Comparison of ENCODE assay signal across 9 cellular contexts in genomic region chr2:231057590-231057989, GRCh38. TPM values are rescaled to one million over a fixed set of nuclear protein-coding genes. Genes with fewer than 3 reads are reported as not detected.
DNase-seq lines count a peak whose midpoint lies in the region; ATAC-seq lines count a peak whose summit lies in the region.
"Had no signal": no experiment of that assay in that cellular context is flagged by ENCODE, and none has a peak within 500 bp of the region (broad histone marks: within the 10 kb centered on the region; RNA-seq: fewer than 3 reads in every experiment).

No MANE protein-coding gene starts in this region.

- H3K27ac ChIP-seq in CD8-positive, alpha-beta memory T cell (ENCODE audit: low read depth, low read length): peak overlapping the region; percentile 82

- H3K4me1 ChIP-seq in CD8-positive, alpha-beta memory T cell (ENCODE audit: insufficient read depth, low read length): peaks cover 31% of the 10 kb centered on the region
- peaks cover 25% of the 10 kb centered on the region for H3K4me1 ChIP-seq in neuron (ENCODE audit: insufficient read depth, low read length)

- no peaks in the 10 kb centered on the region for H3K27me3 ChIP-seq in CD8-positive, alpha-beta memory T cell (ENCODE audit: insufficient read depth, low read length, poor library complexity, severe bottlenecking)
- H3K27me3 ChIP-seq in neuron (ENCODE audit: insufficient read depth, low read length): no peaks in the 10 kb centered on the region

- peak overlapping the region; percentile 85 to 99 (median 99) for H3K4me3 Mint-ChIP-seq in CD8-positive, alpha-beta memory T cell
- peak overlapping the region; percentile 90 to 94 for H3K4me3 Mint-ChIP-seq in effector memory CD8-positive, alpha-beta T cell

- peaks cover 11% of the 10 kb centered on the region in 2 donors for H3K27me3 Mint-ChIP-seq in CD8-positive, alpha-beta memory T cell
- H3K27me3 Mint-ChIP-seq in effector memory CD8-positive, alpha-beta T cell: peaks cover 5 to 16% of the 10 kb centered on the region in 2 donors

- DNase-seq in CD8-positive, alpha-beta memory T cell: no peak
- peak; percentile 8 for DNase-seq in NCI-H510A (lab: John Stamatoyannopoulos, UW)
- DNase-seq in effector memory CD8-positive, alpha-beta T cell: no peak
- DNase-seq in middle frontal gyrus (ENCODE audit: extremely low spot score, low spot score): no peak
- DNase-seq in germinal center (ENCODE audit: low spot score): no peak
- DNase-seq in nucleus accumbens (lab: John Stamatoyannopoulos, UW): no peak
- DNase-seq: midbrain had no signal

- H3K36me3 Mint-ChIP-seq in CD8-positive, alpha-beta memory T cell: peaks cover under 1 to 22% (median 2%) of the 10 kb centered on the region in 3 donors
- H3K36me3 Mint-ChIP-seq in effector memory CD8-positive, alpha-beta T cell (ENCODE audit: insufficient read depth): peaks cover 28% of the 10 kb centered on the region

- CTCF ChIA-PET in CD8-positive, alpha-beta memory T cell (lab: Charles Lee): interaction anchor here (1.9 kb wide), 1 partner anchor 12 kb away, joined by 4 read pairs; no protein-coding TSS in a partner anchor

- H3K36me3 ChIP-seq in CD8-positive, alpha-beta memory T cell (ENCODE audit: insufficient read depth, low read length): peaks cover 10% of the 10 kb centered on the region
- peaks cover 17% of the 10 kb centered on the region for H3K36me3 ChIP-seq in neuron (ENCODE audit: insufficient read depth, low read length)

- no peaks in the 10 kb centered on the region for H3K9me3 ChIP-seq in CD8-positive, alpha-beta memory T cell (ENCODE audit: low read length)
- H3K9me3 ChIP-seq in neuron (ENCODE audit: low read length): no peaks in the 10 kb centered on the region

- peaks cover 43 to 58% (median 53%) of the 10 kb centered on the region in 3 donors for H3K4me1 Mint-ChIP-seq in CD8-positive, alpha-beta memory T cell
- H3K4me1 Mint-ChIP-seq in effector memory CD8-positive, alpha-beta T cell (ENCODE audit: low read depth in 2 of 2): peaks cover 39 to 45% of the 10 kb centered on the region in 2 donors

- peak overlapping the region; percentile 72 for H3K4me3 ChIP-seq in CD8-positive, alpha-beta memory T cell (ENCODE audit: low read length)
- peak overlapping the region; percentile 99 for H3K4me3 ChIP-seq in neuron (ENCODE audit: low read length)

- no peak for ATAC-seq in effector memory CD8-positive, alpha-beta T cell (replicated peaks)
- no peak for ATAC-seq in GM21423 (IDR thresholded peaks at IDR 0.05; ENCODE audit: unreplicated experiment)

- POLR2A ChIA-PET in CD8-positive, alpha-beta memory T cell (lab: Charles Lee): interaction anchor here (0.6 to 1.1 kb wide), 3 partner anchors 43 to 406 kb away, joined by 3 to 4 read pairs (median 3); no protein-coding TSS in a partner anchor

- H2AFZ ChIP-seq in neuron (ENCODE audit: low read depth, low read length): no peak overlapping the region

- H3K9me3 Mint-ChIP-seq in CD8-positive, alpha-beta memory T cell: no peaks in the 10 kb centered on the region
- no peaks in the 10 kb centered on the region for H3K9me3 Mint-ChIP-seq in effector memory CD8-positive, alpha-beta T cell

- peak overlapping the region; percentile 47 to 97 (median 82) for H3K27ac Mint-ChIP-seq in CD8-positive, alpha-beta memory T cell
- H3K27ac Mint-ChIP-seq in effector memory CD8-positive, alpha-beta T cell: peak overlapping the region; percentile 97 to 99

RNA-seq across cellular contexts. Expression of gene PSMD1, which starts 0.9 kb away (rescaled TPM):
- total RNA-seq in CD8-positive, alpha-beta memory T cell: 100 to 1,000 TPM; 164 to 176 TPM
- 60.6 TPM for polyA plus RNA-seq in CD8-positive, alpha-beta memory T cell

RNA-seq across cellular contexts. Expression of gene C2orf72, which starts 20.3 kb away (rescaled TPM):
- under 1 TPM in 1 of 2 experiments, not detected in 1; 0.18 TPM for total RNA-seq in CD8-positive, alpha-beta memory T cell
- polyA plus RNA-seq in CD8-positive, alpha-beta memory T cell: not detected
